ENCODE assay signal across 24 cellular contexts in the genomic region with DNA sequence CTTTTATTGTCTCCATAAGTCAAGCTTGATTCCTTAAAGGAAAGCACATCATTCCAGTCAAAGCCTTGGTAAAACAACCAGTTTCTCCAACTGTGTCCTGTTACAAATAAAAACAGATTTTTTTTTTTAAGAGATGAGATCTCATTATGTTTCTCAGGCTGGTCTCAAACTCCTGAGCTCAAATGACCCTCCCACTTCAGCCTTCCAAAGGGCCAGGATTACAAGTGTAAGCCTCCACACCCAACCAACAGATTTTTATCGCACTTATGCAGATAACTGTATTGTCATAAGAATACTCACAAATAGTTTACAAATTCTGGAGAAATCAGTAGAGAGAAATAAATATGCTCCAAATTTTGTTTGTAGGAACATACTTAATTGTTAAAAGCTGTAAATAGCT.
"Had no signal": no experiment of that assay in that cellular context is flagged by ENCODE, and none has a peak within 500 bp of the region (broad histone marks: within the 10 kb centered on the region; RNA-seq: fewer than 3 reads in every experiment).

No MANE protein-coding gene starts in this region.

- H3K4me3 ChIP-seq: colonic mucosa, esophagus squamous epithelium, gastrocnemius medialis, heart right ventricle, left lung, lower lobe of right lung had no signal

- H3K27me3 ChIP-seq: colonic mucosa, esophagus squamous epithelium, gastrocnemius medialis, heart right ventricle, left lung had no signal

- ATAC-seq: effector memory CD8-positive, alpha-beta T cell; esophagus mucosa; gastrocnemius medialis; heart right ventricle; left cardiac atrium; left lung; left ventricle myocardium superior; lower lobe of right lung; naive thymus-derived CD4-positive, alpha-beta T cell had no signal

- H3K9me3 Mint-ChIP-seq: effector memory CD8-positive, alpha-beta T cell had no signal

- DNase-seq: colonic mucosa; cortex of kidney; effector CD8-positive, alpha-beta T cell; effector memory CD8-positive, alpha-beta T cell; endodermal cell; erythroblast; esophagus squamous epithelium; foreskin fibroblast; foreskin melanocyte; gastrocnemius medialis; glutamatergic neuron; head of caudate nucleus; heart right ventricle; hippocampal formation; left cardiac atrium; left lung; left ventricle myocardium superior; lower lobe of right lung; mesenchymal stem cell; midbrain; naive thymus-derived CD4-positive, alpha-beta T cell had no signal

- H3K4me1 Mint-ChIP-seq: endodermal cell had no signal

- H3K27ac Mint-ChIP-seq: dendritic cell treated with granulocyte-macrophage colony-stimulating factor and Interleukin-4, amounts not matched to agents 40 ng/mL and 50 ng/mL, for 4 days; effector memory CD8-positive, alpha-beta T cell; endodermal cell; naive thymus-derived CD4-positive, alpha-beta T cell had no signal

- H3K9me3 ChIP-seq: colonic mucosa, esophagus squamous epithelium, gastrocnemius medialis, lower lobe of right lung had no signal

- H3K4me3 Mint-ChIP-seq: dendritic cell treated with granulocyte-macrophage colony-stimulating factor and Interleukin-4, amounts not matched to agents 40 ng/mL and 50 ng/mL, for 4 days; effector memory CD8-positive, alpha-beta T cell; endodermal cell; naive thymus-derived CD4-positive, alpha-beta T cell had no signal

- H3K36me3 Mint-ChIP-seq: naive thymus-derived CD4-positive, alpha-beta T cell had no signal

- H3K27ac ChIP-seq: colonic mucosa, epithelial cell of prostate, esophagus squamous epithelium, gastrocnemius medialis, heart right ventricle, lower lobe of right lung had no signal

- H3K27me3 Mint-ChIP-seq: effector memory CD8-positive, alpha-beta T cell had no signal

- H3K4me1 ChIP-seq: colonic mucosa, gastrocnemius medialis had no signal

- H3K36me3 ChIP-seq: colonic mucosa, esophagus squamous epithelium, gastrocnemius medialis, heart right ventricle, left lung, lower lobe of right lung had no signal
